In the genomic region with DNA sequence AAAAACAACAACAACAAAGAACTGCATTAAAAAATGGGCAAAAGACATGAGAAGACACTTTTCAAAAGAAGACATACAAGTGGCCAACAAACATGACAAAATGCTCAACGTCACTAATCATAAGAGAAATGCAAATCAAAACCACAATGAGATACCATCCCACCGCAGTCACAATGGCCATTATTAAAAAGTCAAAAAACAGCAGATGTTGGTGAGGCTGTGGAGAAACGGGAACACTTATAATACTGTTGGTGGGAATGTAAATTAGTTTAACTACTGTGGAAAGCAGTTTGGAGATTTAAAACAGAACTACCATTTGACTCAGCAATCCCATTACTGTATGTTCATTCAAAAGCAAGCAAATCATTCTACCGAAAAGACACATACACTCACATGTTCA, we compare ENCODE assay signal across 1 cellular context.
TF ChIP-seq lines count a peak whose summit lies in the region.

No MANE protein-coding gene starts in this region.

TF ChIP-seq in GM23338, 12 proteins besides CTCF, POLR2A, EP300 and RAD21 (continued from another document):
- TF ChIP-seq ETS1 (IDR thresholded peaks at IDR 0.05), result no peak
- no peak for TF ChIP-seq NANOG (IDR thresholded peaks at IDR 0.05; ENCODE audit: borderline replicate concordance)
- TF ChIP-seq EZH2 (IDR thresholded peaks at IDR 0.05; ENCODE audit: low read depth, unreplicated experiment), result no peak
- TF ChIP-seq ZNF331 (CRISPR knock-in tag; IDR thresholded peaks at IDR 0.05; ENCODE audit: low read depth), result no peak
- TF ChIP-seq REST (IDR thresholded peaks at IDR 0.05; ENCODE audit: unreplicated experiment), result no peak
- no peak for TF ChIP-seq JUNB (IDR thresholded peaks at IDR 0.05; ENCODE audit: unreplicated experiment)
- no peak for TF ChIP-seq POLR2AphosphoS5 (IDR thresholded peaks at IDR 0.05; ENCODE audit: low read depth)
- TF ChIP-seq CREB1 (CRISPR knock-in tag; IDR thresholded peaks at IDR 0.05; ENCODE audit: low read depth), result no peak
